Comparison of ENCODE assay signal across 3 cellular contexts in genomic region chr1:42264791-42265190, GRCh38.
A peak's percentile ranks its signal among the peaks of the same experiment; 100 is the strongest.
TF ChIP-seq lines count a peak whose summit lies in the region.

No MANE protein-coding gene starts in this region.

TF ChIP-seq in SK-N-SH treated with all-trans-retinoic acid at 6 μM for 48 hours, 23 proteins besides CTCF, POLR2A, EP300 and RAD21:
- peak; percentile 21; the same call in 1 of the 2 replicates for TF ChIP-seq ISL1 (CRISPR knock-in tag; IDR thresholded peaks at IDR 0.05)
- TF ChIP-seq CREB5 (CRISPR knock-in tag; IDR thresholded peaks at IDR 0.05; ENCODE audit: low read depth) = no peak
TF ChIP-seq in SK-N-SH treated with all-trans-retinoic acid at 6 μM for 48 hours: peak in this region for 1.

TF ChIP-seq in SK-N-SH, 30 proteins besides CTCF, POLR2A, EP300 and RAD21:
- TF ChIP-seq MAX (IDR thresholded peaks at IDR 0.05; ENCODE audit: low read depth) (no peak), GABPA (IDR thresholded peaks at IDR 0.05; ENCODE audit: low read depth) (no peak)

TF ChIP-seq in K562, 482 proteins besides CTCF, POLR2A, EP300 and RAD21:
- TF ChIP-seq MEIS2 (IDR thresholded peaks at IDR 0.05; ENCODE audit: partially characterized antibody) (peak; percentile 14), SMAD2 (IDR thresholded peaks at IDR 0.05; ENCODE audit: low read depth, low read length) (no peak), ZC3H8 (IDR thresholded peaks at IDR 0.05) (no peak), THAP7 (CRISPR knock-in tag; IDR thresholded peaks at IDR 0.05) (no peak), CBFA2T2 (conservative IDR thresholded peaks at IDR 0.05) (no peak), DNMT1 (IDR thresholded peaks at IDR 0.05) (no peak), ZKSCAN3 (CRISPR knock-in tag; IDR thresholded peaks at IDR 0.05) (no peak)
TF ChIP-seq in K562: peak in this region for 1.
